Comparison of ENCODE assay signal across 11 cellular contexts in genomic region chr4:186684889-186685309, GRCh38. TPM values are rescaled to one million over a fixed set of nuclear protein-coding genes. Genes with fewer than 3 reads are reported as not detected.
DNase-seq lines count a peak whose midpoint lies in the region; ATAC-seq, FAIRE-seq and TF ChIP-seq lines count a peak whose summit lies in the region.
"Had no signal": no experiment of that assay in that cellular context is flagged by ENCODE, and none has a peak within 500 bp of the region (broad histone marks: within the 10 kb centered on the region; RNA-seq: fewer than 3 reads in every experiment).

No MANE protein-coding gene starts in this region.

- H3K27me3 ChIP-seq in gastroesophageal sphincter = no peaks in the 10 kb centered on the region

- H3K27ac ChIP-seq in gastroesophageal sphincter = peak overlapping the region; percentile 72 to 91 (median 87)
- H3K27ac ChIP-seq: coronary artery had no signal

- FAIRE-seq in urothelium cell line (lab: Jason Lieb, UNC) = no peak

- TF ChIP-seq EP300 in gastroesophageal sphincter (IDR thresholded peaks at IDR 0.05) = no peak

- H3K4me1 ChIP-seq in gastroesophageal sphincter (peaks cover 12 to 69% (median 19%) of the 10 kb centered on the region in 3 donors), mucosa of descending colon (ENCODE audit: low read depth) (peaks cover 6% of the 10 kb centered on the region)

- peak overlapping the region; percentile 21 to 31 for H3K4me3 ChIP-seq in gastroesophageal sphincter
- H3K4me3 ChIP-seq in mucosa of descending colon = no peak overlapping the region
- H3K4me3 ChIP-seq: coronary artery had no signal

- ATAC-seq in gastroesophageal sphincter (no peak), mucosa of descending colon (peak; percentile 41), GM18511 (IDR thresholded peaks at IDR 0.05; ENCODE audit: unreplicated experiment) (no peak)

- WGBS in gastroesophageal sphincter (ENCODE audit: low coverage in 1 of 2), 2 donors = 29 to 37% methylated on average over 5 of the region's 5 CpGs

- H3K9me3 ChIP-seq in gastroesophageal sphincter (no peaks in the 10 kb centered on the region), mucosa of descending colon (no peaks in the 10 kb centered on the region)

- no peak for TF ChIP-seq CTCF in gastroesophageal sphincter (IDR thresholded peaks at IDR 0.05)
- TF ChIP-seq CTCF in mucosa of descending colon (IDR thresholded peaks at IDR 0.05) = no peak

- H3K36me3 ChIP-seq in gastroesophageal sphincter (no peaks in the 10 kb centered on the region), mucosa of descending colon (ENCODE audit: low read depth) (no peaks in the 10 kb centered on the region)

- DNase-seq in NCI-H226 = peak; percentile 29
- DNase-seq in mucosa of descending colon = no peak
- peak; percentile 14 for DNase-seq in urothelium cell line (ENCODE audit: low spot score)
- no peak for DNase-seq in NCI-H774 (lab: John Stamatoyannopoulos, UW)
- DNase-seq in NCI-H1092 (lab: John Stamatoyannopoulos, UW) = no peak
- DNase-seq: NCI-H1417, NCI-H510A treated with DMSO at 0.1 percent for 48 hours, SHP77 had no signal

- intact Hi-C loops in mucosa of descending colon (cut with DNase I, micrococcal nuclease) = no loop called here

- TF ChIP-seq POLR2A in gastroesophageal sphincter (IDR thresholded peaks at IDR 0.05) = no peak

RNA-seq across cellular contexts. Expression of gene FAT1, which starts 38.8 kb away (rescaled TPM):
- 100 to 1,000 TPM in 3 of 4 donors, 10 to 100 TPM in 1; 84.4 to 279 (median 154) TPM for total RNA-seq in gastroesophageal sphincter
- total RNA-seq in mucosa of descending colon = 100 to 1,000 TPM; 241 to 337 (median 259) TPM

Comparison
In these comparisons a context has a peak if more than half of its experiments do, and no peak if none do; other contexts are left out.
1. DNase-seq: peak in NCI-H226 (single experiment) and urothelium cell line (single experiment); none in mucosa of descending colon (0 of 3), NCI-H774 (single experiment) and NCI-H1092 (single experiment).